20 cellular contexts compared by ENCODE assay signal in genomic region chr6:21278078-21278790, GRCh38.
A peak's percentile ranks its signal among the peaks of the same experiment; 100 is the strongest.
DNase-seq lines count a peak whose midpoint lies in the region; ATAC-seq, FAIRE-seq and TF ChIP-seq lines count a peak whose summit lies in the region.
"Had no signal": no experiment of that assay in that cellular context is flagged by ENCODE, and none has a peak within 500 bp of the region (broad histone marks: within the 10 kb centered on the region; RNA-seq: fewer than 3 reads in every experiment).

No MANE protein-coding gene starts in this region.

- no peaks in the 10 kb centered on the region for H3K27me3 ChIP-seq in GM23338 (ENCODE audit: insufficient read depth)
- H3K27me3 ChIP-seq in H1 (replicated peaks in 1 of 4; ENCODE audit: control insufficient read depth in 3 of 4, extremely low read depth in 1 of 4, insufficient read depth in 3 of 4, low read length in 3 of 4), result no peaks in the 10 kb centered on the region
- H3K27me3 ChIP-seq in GM23248 (replicated peaks; ENCODE audit: insufficient read depth), result no peaks in the 10 kb centered on the region
- H3K27me3 ChIP-seq in SK-N-SH (ENCODE audit: insufficient read depth), result no peaks in the 10 kb centered on the region

- H3K4ac ChIP-seq in H1 (replicated peaks; ENCODE audit: insufficient read length, low read depth, low read length), result no peak overlapping the region

- POLR2A ChIA-PET in H1 (lab: Charles Lee; ENCODE audit: partially characterized antibody), result interaction anchor here (0.7 kb wide), 1 partner anchor 305 kb away, joined by 5 read pairs; no protein-coding TSS in a partner anchor
- POLR2A ChIA-PET in SK-N-SH (lab: Yijun Ruan, JAX), result no interaction called here

- ATAC-seq in GM23338, result peak; percentile 61
- ATAC-seq in left ventricle myocardium superior, result peak; percentile 95
- ATAC-seq in GM19452 (IDR thresholded peaks at IDR 0.05; ENCODE audit: unreplicated experiment), result no peak

- no peak overlapping the region for H2BK15ac ChIP-seq in H1 (ENCODE audit: low read length)

- H4K91ac ChIP-seq in H1 (replicated peaks; ENCODE audit: insufficient read length, low read length), result no peak overlapping the region

- H3K23me2 ChIP-seq in H1 (ENCODE audit: low read depth, low read length), result no peaks in the 10 kb centered on the region

- no peak overlapping the region for H4K8ac ChIP-seq in H1 (ENCODE audit: extremely low read depth, insufficient read depth, low read length)

- TF ChIP-seq CTCF in GM23338 (conservative IDR thresholded peaks at IDR 0.05; ENCODE audit: low read depth in 2 of 2) (no peak), H1 (IDR thresholded peaks at IDR 0.05; ENCODE audit: control extremely low read depth in 1 of 3, insufficient read depth in 1 of 3, low read depth in 1 of 3, low read length in 3 of 3) (no peak), SK-N-SH (IDR thresholded peaks at IDR 0.05) (no peak)

- no peak for TF ChIP-seq EP300 in H1 (IDR thresholded peaks at IDR 0.05; ENCODE audit: borderline replicate concordance in 1 of 2, low read depth in 2 of 2, low read length in 2 of 2)
- TF ChIP-seq EP300 in SK-N-SH (IDR thresholded peaks at IDR 0.05; ENCODE audit: borderline replicate concordance in 1 of 2, low read depth in 1 of 2, low read length in 1 of 2), result no peak

- 0 out of 3 replicates have a peak, but pooled peaks cover 2% of the 10 kb centered on the region for H3K36me3 Mint-ChIP-seq in GM23338 (ENCODE audit: low read depth)

- no peaks in the 10 kb centered on the region for H3K79me1 ChIP-seq in H1 (ENCODE audit: low read depth, low read length)

- H3K18ac ChIP-seq in H1 (ENCODE audit: extremely low read depth, low read length), result no peak overlapping the region

- DNase-seq in GM23338 (ENCODE audit: low spot score) (no peak), H1 (ENCODE audit: low read depth in 1 of 2, low spot score in 2 of 2) (no peak), left ventricle myocardium superior (peak; percentile 45), posterior vena cava (ENCODE audit: low spot score) (peak; percentile 82), GM23248 (no peak), SK-N-SH (no peak)
- no peak for DNase-seq in activated CD4-positive, alpha-beta T cell treated with anti-CD3 and anti-CD28 coated beads, Interleukin-2, amount 50 U/mL, for 1 hour
- DNase-seq: activated CD8-positive, alpha-beta memory T cell treated with anti-CD3 and anti-CD28 coated beads, Interleukin-2, amount 50 U/mL, for 4 hours; activated effector memory CD4-positive, alpha-beta T cell treated with Interleukin-2 at 50 U/mL for 16 hours; hippocampal formation; NCI-H1417 treated with DMSO at 0.1 percent for 48 hours; NCI-H510A treated with DMSO at 0.1 percent for 48 hours; occipital lobe; stimulated activated CD4-positive, alpha-beta T cell treated with anti-CD3 and anti-CD28 coated beads, Interleukin-12 subunit alpha, Interleukin-12 subunit beta, amount 100 ng/mL, for 4 hours; stimulated activated CD4-positive, alpha-beta T cell treated with anti-CD3 and anti-CD28 coated beads, Interleukin-4, amount 100 ng/mL, for 4 hours had no signal

- H2BK20ac ChIP-seq in H1 (ENCODE audit: low read length), result peak overlapping the region; percentile 21; the same call in 1 of the 2 replicates

- H3K79me2 ChIP-seq in GM23338 (replicated peaks; ENCODE audit: insufficient read depth) (no peaks in the 10 kb centered on the region), H1 (ENCODE audit: control insufficient read depth in 1 of 2, insufficient read depth in 2 of 2, low read length in 2 of 2) (no peaks in the 10 kb centered on the region), GM23248 (ENCODE audit: insufficient read depth) (no peaks in the 10 kb centered on the region), SK-N-SH (ENCODE audit: insufficient read depth) (no peaks in the 10 kb centered on the region)

- in situ Hi-C loops in GM23248 (cut with MboI), result no loop called here

- no peak overlapping the region for H2BK120ac ChIP-seq in H1 (replicated peaks; ENCODE audit: low read depth, low read length)

- H3K9me2 ChIP-seq in GM23338 (ENCODE audit: insufficient read depth), result peaks cover 8% of the 10 kb centered on the region
- H3K9me2 ChIP-seq in GM23248 (ENCODE audit: insufficient read depth), result no peaks in the 10 kb centered on the region
- H3K9me2 ChIP-seq in SK-N-SH, result no peaks in the 10 kb centered on the region

- peak overlapping the region; percentile 30; the same call in 1 of the 2 replicates for H2AFZ ChIP-seq in GM23338
- H2AFZ ChIP-seq in H1 (ENCODE audit: low read length), result no peak overlapping the region
- H2AFZ ChIP-seq in GM23248, result no peak overlapping the region
- no peak overlapping the region for H2AFZ ChIP-seq in SK-N-SH (ENCODE audit: low read depth)

- H2BK12ac ChIP-seq in H1 (ENCODE audit: low read depth, low read length), result no peak overlapping the region

- no peaks in the 10 kb centered on the region for H3K9me3 ChIP-seq in H1 (ENCODE audit: insufficient read depth in 2 of 2, low read depth in 1 of 2, low read length in 1 of 2)
- H3K9me3 ChIP-seq in GM23248 (ENCODE audit: low read depth), result no peaks in the 10 kb centered on the region
- H3K9me3 ChIP-seq in SK-N-SH, result no peaks in the 10 kb centered on the region

- H3K9me3 Mint-ChIP-seq in GM23338, result peaks cover 2% of the 10 kb centered on the region; the same call in 1 of the 3 replicates

- peaks cover 2% of the 10 kb centered on the region for H3K27me3 Mint-ChIP-seq in GM23338 (ENCODE audit: insufficient read depth, low read depth, poor library complexity)
- H3K27me3 Mint-ChIP-seq: type B pancreatic cell had no signal

- H2BK5ac ChIP-seq in H1 (ENCODE audit: low read depth, low read length), result no peak overlapping the region

- 87% methylated on average over 7 of the region's 7 CpGs; no CpG with 5 or more reads in 1 of the 2 experiments for WGBS in H1 (ENCODE audit: extremely low coverage in 1 of 2, insufficient coverage in 1 of 2, insufficient read length in 1 of 2, insufficient replicate concordance in 2 of 2, low coverage in 1 of 2, low lambda C conversion rate in 2 of 2, missing lambda C conversion rate in 1 of 2), 2 experiments
- 9 to 12% methylated on average over 7 of the region's 7 CpGs for WGBS in GM23248 (ENCODE audit: low coverage in 1 of 2, low lambda C conversion rate in 2 of 2, missing lambda C conversion rate in 2 of 2), 2 experiments
- 88% methylated on average over 7 of the region's 7 CpGs for WGBS in SK-N-SH (ENCODE audit: low lambda C conversion rate)

- no peak for FAIRE-seq in H1 (lab: Jason Lieb, UNC)
- FAIRE-seq: colon, RCC 7860 had no signal

- peaks cover 14% of the 10 kb centered on the region for H3K4me1 ChIP-seq in GM23338 (ENCODE audit: insufficient read depth)
- H3K4me1 ChIP-seq in H1 (replicated peaks in 1 of 4; ENCODE audit: control insufficient read depth in 3 of 4, insufficient read depth in 4 of 4, low read length in 3 of 4), result peaks cover 4 to 10% (median 7%) of the 10 kb centered on the region in 4 experiments; a peak in 6 of 7 replicates
- no peaks in the 10 kb centered on the region for H3K4me1 ChIP-seq in GM23248 (ENCODE audit: insufficient read depth)
- no peaks in the 10 kb centered on the region for H3K4me1 ChIP-seq in SK-N-SH (ENCODE audit: control insufficient read depth in 1 of 2, insufficient read depth in 2 of 2, low read depth in 1 of 2, low read length in 1 of 2)

- intact Hi-C loops in left ventricle myocardium superior (cut with micrococcal nuclease), result no loop called here
- intact Hi-C loops in posterior vena cava (cut with DNase I), result no loop called here

- no peak overlapping the region for H3K14ac ChIP-seq in H1 (ENCODE audit: insufficient read length)

- H3K27ac ChIP-seq in GM23338 (ENCODE audit: low read depth) (no peak overlapping the region), H1 (ENCODE audit: low read depth, low read length) (no peak overlapping the region), GM23248 (no peak overlapping the region), SK-N-SH (ENCODE audit: low read depth in 2 of 2, low read length in 1 of 2) (no peak overlapping the region)
- H3K27ac ChIP-seq: VCaP had no signal

- H4K5ac ChIP-seq in H1 (ENCODE audit: insufficient read length, low read depth, low read length), result no peak overlapping the region

- H3K4me3 Mint-ChIP-seq in GM23338, result no peak overlapping the region
- H3K4me3 Mint-ChIP-seq: type B pancreatic cell had no signal

- no peaks in the 10 kb centered on the region for H3K36me3 ChIP-seq in GM23338 (ENCODE audit: insufficient read depth)
- no peaks in the 10 kb centered on the region for H3K36me3 ChIP-seq in H1 (ENCODE audit: control insufficient read depth in 2 of 4, insufficient read depth in 4 of 4, low read length in 3 of 4)
- H3K36me3 ChIP-seq in GM23248 (ENCODE audit: low read depth), result no peaks in the 10 kb centered on the region
- H3K36me3 ChIP-seq in SK-N-SH (replicated peaks in 1 of 2; ENCODE audit: control insufficient read depth in 1 of 2, insufficient read depth in 2 of 2, low read length in 1 of 2), result no peaks in the 10 kb centered on the region

- no peak overlapping the region for H3K56ac ChIP-seq in H1 (replicated peaks; ENCODE audit: insufficient read length, low read depth, low read length)

- H3K27ac Mint-ChIP-seq in GM23338, result no peak overlapping the region
- H3K27ac Mint-ChIP-seq: type B pancreatic cell had no signal

- H3K4me1 Mint-ChIP-seq in GM23338, result peaks cover 27% of the 10 kb centered on the region

- H4K20me1 ChIP-seq in GM23338 (replicated peaks; ENCODE audit: insufficient read depth) (no peaks in the 10 kb centered on the region), H1 (replicated peaks in 1 of 2; ENCODE audit: control insufficient read depth in 1 of 2, insufficient read depth in 2 of 2, low read length in 2 of 2) (no peaks in the 10 kb centered on the region), GM23248 (ENCODE audit: insufficient read depth) (no peaks in the 10 kb centered on the region), SK-N-SH (ENCODE audit: insufficient read depth) (no peaks in the 10 kb centered on the region)

- H3K4me2 ChIP-seq in GM23338 (no peak overlapping the region), H1 (ENCODE audit: insufficient read depth in 1 of 2, low read depth in 2 of 2, low read length in 2 of 2) (no peak overlapping the region), GM23248 (ENCODE audit: unreplicated experiment) (no peak overlapping the region), SK-N-SH (no peak overlapping the region)

- H3K9ac ChIP-seq in H1 (replicated peaks in 1 of 4; ENCODE audit: extremely low read depth in 1 of 4, low read depth in 3 of 4, low read length in 3 of 4), result no peak overlapping the region
- H3K9ac ChIP-seq in GM23248, result no peak overlapping the region
- no peak overlapping the region for H3K9ac ChIP-seq in SK-N-SH

- no peak overlapping the region for H3K4me3 ChIP-seq in GM23338
- H3K4me3 ChIP-seq in H1 (ENCODE audit: extremely low read depth in 1 of 4, insufficient read depth in 2 of 4, low read depth in 3 of 4, low read length in 4 of 4), result no peak overlapping the region
- H3K4me3 ChIP-seq in GM23248, result no peak overlapping the region
- H3K4me3 ChIP-seq in SK-N-SH (ENCODE audit: low read depth in 2 of 2, low read length in 1 of 2), result no peak overlapping the region

- TF ChIP-seq POLR2A in H1 (IDR thresholded peaks at IDR 0.05; ENCODE audit: control extremely low read depth in 1 of 2, low read depth in 2 of 2, low read length in 2 of 2), result no peak

- no peak overlapping the region for H2AK5ac ChIP-seq in H1 (ENCODE audit: low read depth, low read length)

- CTCF ChIA-PET in H1 (lab: Charles Lee; ENCODE audit: partially characterized antibody) (interaction anchor here (0.6 to 0.9 kb wide), 4 partner anchors 171 to 1430 kb away, joined by 3 read pairs; no protein-coding TSS in a partner anchor), SK-N-SH (lab: Yijun Ruan, JAX) (no interaction called here)

- H3F3A ChIP-seq in GM23338 (replicated peaks; ENCODE audit: low read depth) (no peaks in the 10 kb centered on the region), GM23248 (ENCODE audit: insufficient read depth) (no peaks in the 10 kb centered on the region), SK-N-SH (replicated peaks; ENCODE audit: insufficient read depth) (no peaks in the 10 kb centered on the region)

- no peak overlapping the region for H3K23ac ChIP-seq in H1 (ENCODE audit: insufficient read length)

- no peak for TF ChIP-seq RAD21 in H1 (IDR thresholded peaks at IDR 0.05 in 1 of 2, conservative IDR thresholded peaks at IDR 0.05 in 1 of 2; ENCODE audit: low read depth in 2 of 2, low read length in 2 of 2)
- no peak for TF ChIP-seq RAD21 in SK-N-SH (IDR thresholded peaks at IDR 0.05; ENCODE audit: low read length)

Comparison
In these comparisons a context has a peak if more than half of its experiments do, and no peak if none do; other contexts are left out.
1. DNase-seq: peak in left ventricle myocardium superior (single experiment) and posterior vena cava (single experiment); none in GM23338 (single experiment), H1 (0 of 2), activated CD4-positive, alpha-beta T cell treated with anti-CD3 and anti-CD28 coated beads, Interleukin-2, amount 50 U/mL, for 1 hour (single experiment), GM23248 (single experiment) and SK-N-SH (single experiment).